Comparison of ENCODE assay signal across 28 cellular contexts in the genomic region with DNA sequence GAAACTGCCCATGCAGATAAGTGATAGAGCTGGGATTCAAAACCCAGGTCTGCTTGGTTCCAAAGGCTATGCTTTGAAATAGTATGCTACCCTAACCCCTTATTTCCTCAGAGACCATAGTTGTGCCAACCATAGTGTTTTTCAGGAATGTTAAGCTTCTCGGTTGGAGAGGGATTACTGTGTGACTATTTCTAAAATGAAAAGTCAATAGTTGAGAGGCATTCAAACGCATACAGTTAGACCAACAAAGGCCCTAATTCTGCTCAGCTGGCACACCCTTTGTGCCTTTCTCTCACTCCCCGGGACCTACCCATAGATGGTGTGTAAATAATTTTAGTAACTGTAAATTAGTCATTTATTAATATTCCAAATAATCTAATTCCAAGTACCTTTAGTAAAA.
"Had no signal": no experiment of that assay in that cellular context is flagged by ENCODE, and none has a peak within 500 bp of the region (broad histone marks: within the 10 kb centered on the region; RNA-seq: fewer than 3 reads in every experiment).

No MANE protein-coding gene starts in this region.

- H3K27ac Mint-ChIP-seq: dendritic cell treated with granulocyte-macrophage colony-stimulating factor and Interleukin-4, amounts not matched to agents 40 ng/mL and 50 ng/mL, for 4 days; endodermal cell; mesothelial cell of epicardium; naive B cell; natural killer cell treated with Interleukin-12 subunit alpha and Interleukin-12 subunit beta and Interleukin-15 and Interleukin-18, amount 100 ng/mL, for 72 hours; stimulated activated naive B cell treated with anti-CD40 and anti-IgM and Interleukin-4, amounts not matched to agents 10 μg/mL and 1 μg/mL and 100 μg/mL, for 72 hours; stimulated activated naive CD8-positive, alpha-beta T cell treated with anti-CD3 and anti-CD28 coated beads, Interleukin-15, Interleukin-2, amounts not matched to agents 100 ng/mL and 50 ng/mL, for 24 hours had no signal

- H3K27ac ChIP-seq: colonic mucosa, epithelial cell of prostate, gastrocnemius medialis, left lung, prostate gland, sigmoid colon, thoracic aorta, tibial nerve, upper lobe of left lung had no signal

- H3K4me3 Mint-ChIP-seq: dendritic cell treated with granulocyte-macrophage colony-stimulating factor and Interleukin-4, amounts not matched to agents 40 ng/mL and 50 ng/mL, for 4 days; endodermal cell; mesothelial cell of epicardium; naive B cell; natural killer cell treated with Interleukin-12 subunit alpha and Interleukin-12 subunit beta and Interleukin-15 and Interleukin-18, amount 100 ng/mL, for 72 hours; neural crest cell; stimulated activated naive B cell treated with anti-CD40 and anti-IgM and Interleukin-4, amounts not matched to agents 10 μg/mL and 1 μg/mL and 100 μg/mL, for 72 hours; stimulated activated naive CD8-positive, alpha-beta T cell treated with anti-CD3 and anti-CD28 coated beads, Interleukin-15, Interleukin-2, amounts not matched to agents 100 ng/mL and 50 ng/mL, for 24 hours had no signal

- H3K9me3 Mint-ChIP-seq: dendritic cell treated with granulocyte-macrophage colony-stimulating factor and Interleukin-4, amounts not matched to agents 40 ng/mL and 50 ng/mL, for 4 days; endodermal cell; mesothelial cell of epicardium; neural crest cell; stimulated activated naive CD8-positive, alpha-beta T cell treated with anti-CD3 and anti-CD28 coated beads, Interleukin-15, Interleukin-2, amounts not matched to agents 100 ng/mL and 50 ng/mL, for 24 hours had no signal

- H3K4me1 ChIP-seq: colonic mucosa, gastrocnemius medialis, left lung, prostate gland, sigmoid colon, tibial nerve had no signal

- H3K36me3 Mint-ChIP-seq: mesothelial cell of epicardium; naive B cell; natural killer cell treated with Interleukin-12 subunit alpha and Interleukin-12 subunit beta and Interleukin-15 and Interleukin-18, amount 100 ng/mL, for 72 hours; stimulated activated naive B cell treated with anti-CD40 and anti-IgM and Interleukin-4, amounts not matched to agents 10 μg/mL and 1 μg/mL and 100 μg/mL, for 72 hours had no signal

- H3K4me1 Mint-ChIP-seq: naive B cell; neural crest cell; stimulated activated naive B cell treated with anti-CD40 and anti-IgM and Interleukin-4, amounts not matched to agents 10 μg/mL and 1 μg/mL and 100 μg/mL, for 72 hours had no signal

- H3K27me3 ChIP-seq: colonic mucosa, gastrocnemius medialis, left lung, sigmoid colon, tibial nerve, upper lobe of left lung had no signal

- H3K36me3 ChIP-seq: colonic mucosa, gastrocnemius medialis, left lung, prostate gland, sigmoid colon, thoracic aorta, tibial nerve, upper lobe of left lung had no signal

- DNase-seq: colonic mucosa; effector CD8-positive, alpha-beta T cell; endodermal cell; foreskin fibroblast; gastrocnemius medialis; head of caudate nucleus; left cardiac atrium; left lung; mesenchymal stem cell; mucosa of descending colon; naive B cell; nucleus accumbens; right cardiac atrium; sigmoid colon; stimulated activated CD4-positive, alpha-beta T cell treated with anti-CD3 and anti-CD28 coated beads, Interleukin-2, amount 100 ng/mL, for 24 hours; stimulated activated CD4-positive, alpha-beta T cell treated with anti-CD3 and anti-CD28 coated beads, Interleukin-4, amount 100 ng/mL, for 24 hours; stimulated activated naive B cell treated with anti-CD40 and anti-IgM and Interleukin-4, amounts not matched to agents 10 μg/mL and 1 μg/mL and 100 μg/mL, for 72 hours; upper lobe of left lung had no signal

- H3K9me3 ChIP-seq: colonic mucosa, gastrocnemius medialis, left lung, mucosa of descending colon, prostate gland, sigmoid colon, thoracic aorta, tibial nerve, upper lobe of left lung had no signal

- H3K27me3 Mint-ChIP-seq: dendritic cell treated with granulocyte-macrophage colony-stimulating factor and Interleukin-4, amounts not matched to agents 40 ng/mL and 50 ng/mL, for 4 days; naive B cell; natural killer cell treated with Interleukin-12 subunit alpha and Interleukin-12 subunit beta and Interleukin-15 and Interleukin-18, amount 100 ng/mL, for 72 hours; stimulated activated naive B cell treated with anti-CD40 and anti-IgM and Interleukin-4, amounts not matched to agents 10 μg/mL and 1 μg/mL and 100 μg/mL, for 72 hours; stimulated activated naive CD8-positive, alpha-beta T cell treated with anti-CD3 and anti-CD28 coated beads, Interleukin-15, Interleukin-2, amounts not matched to agents 100 ng/mL and 50 ng/mL, for 24 hours had no signal

- ATAC-seq: esophagus mucosa; gastrocnemius medialis; left cardiac atrium; left lung; mucosa of descending colon; natural killer cell treated with Interleukin-12 subunit alpha and Interleukin-12 subunit beta and Interleukin-15 and Interleukin-18, amount 100 ng/mL, for 72 hours; right cardiac atrium; stimulated activated naive B cell treated with anti-CD40 and anti-IgM and Interleukin-4, amounts not matched to agents 10 μg/mL and 1 μg/mL and 100 μg/mL, for 72 hours had no signal

- H3K4me3 ChIP-seq: colonic mucosa, gastrocnemius medialis, left lung, mucosa of descending colon, prostate gland, sigmoid colon, thoracic aorta, tibial nerve, upper lobe of left lung had no signal
